24 cellular contexts compared by ENCODE assay signal in genomic region chr7:34558026-34558425, GRCh38.
"Had no signal": no experiment of that assay in that cellular context is flagged by ENCODE, and none has a peak within 500 bp of the region (broad histone marks: within the 10 kb centered on the region; RNA-seq: fewer than 3 reads in every experiment).

No MANE protein-coding gene starts in this region.

- H3K27ac ChIP-seq: colonic mucosa, coronary artery, dorsolateral prefrontal cortex, epithelial cell of prostate, esophagus muscularis mucosa, esophagus squamous epithelium, foreskin keratinocyte, gastrocnemius medialis, gastroesophageal sphincter, heart left ventricle, heart right ventricle had no signal

- ATAC-seq: effector memory CD8-positive, alpha-beta T cell; esophagus mucosa; foreskin keratinocyte; gastrocnemius medialis; gastroesophageal sphincter; heart left ventricle; heart right ventricle had no signal

- H3K36me3 ChIP-seq: colonic mucosa, esophagus muscularis mucosa, esophagus squamous epithelium, gastrocnemius medialis, gastroesophageal sphincter, heart left ventricle, heart right ventricle had no signal

- H3K4me3 ChIP-seq: colonic mucosa, coronary artery, dorsolateral prefrontal cortex, esophagus muscularis mucosa, esophagus squamous epithelium, gastrocnemius medialis, gastroesophageal sphincter, heart left ventricle, heart right ventricle had no signal

- DNase-seq: colonic mucosa; cortex of kidney; dermis blood vessel endothelial cell; dorsolateral prefrontal cortex; effector CD4-positive, alpha-beta T cell; effector CD8-positive, alpha-beta T cell; effector memory CD4-positive, alpha-beta T cell; effector memory CD8-positive, alpha-beta T cell; endodermal cell; erythroblast; esophagus squamous epithelium; foreskin fibroblast; foreskin keratinocyte; foreskin melanocyte; gastrocnemius medialis; glutamatergic neuron; head of caudate nucleus; heart left ventricle; heart right ventricle had no signal

- H3K9me3 ChIP-seq: colonic mucosa had no signal

- H3K27me3 ChIP-seq: colonic mucosa, esophagus muscularis mucosa, esophagus squamous epithelium, foreskin keratinocyte, gastrocnemius medialis, gastroesophageal sphincter, heart left ventricle, heart right ventricle had no signal
